Comparison of ENCODE assay signal across 12 cellular contexts in the genomic region with DNA sequence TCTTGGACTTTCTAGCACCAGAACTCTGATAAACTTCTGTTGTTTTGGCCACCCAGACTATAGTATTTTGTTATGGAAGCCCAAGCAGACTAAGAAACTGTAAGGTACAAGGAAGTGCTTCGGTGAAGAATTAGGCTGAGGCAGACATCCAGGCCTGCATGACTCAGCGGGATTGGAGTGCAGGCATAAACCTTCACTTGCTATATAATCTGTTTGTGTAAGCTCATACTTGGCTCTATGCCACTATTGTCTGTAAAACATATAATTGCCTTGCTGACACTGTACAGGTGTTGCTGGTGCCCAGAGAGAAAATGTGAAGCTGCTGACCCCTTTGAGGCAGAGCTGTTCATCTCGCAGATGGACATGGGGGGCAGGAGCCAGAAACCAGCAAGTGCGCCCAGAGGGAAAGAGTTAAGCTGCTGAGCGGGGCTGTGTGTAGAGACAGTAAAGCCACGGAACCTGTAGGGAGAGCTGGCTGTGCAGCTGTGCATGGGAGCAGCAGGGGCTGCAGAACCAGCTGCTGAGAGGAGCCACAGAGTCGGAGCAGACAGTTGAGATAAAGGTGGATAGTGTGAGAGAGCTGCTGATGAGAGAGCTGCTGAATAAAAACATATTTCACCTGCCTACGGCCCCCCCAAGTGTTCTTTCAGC.
DNase-seq lines count a peak whose midpoint lies in the region; ATAC-seq lines count a peak whose summit lies in the region.
"Had no signal": no experiment of that assay in that cellular context is flagged by ENCODE, and none has a peak within 500 bp of the region (broad histone marks: within the 10 kb centered on the region; RNA-seq: fewer than 3 reads in every experiment).

No MANE protein-coding gene starts in this region.

- no peaks in the 10 kb centered on the region for H3K36me3 Mint-ChIP-seq in activated T-helper 17 cell treated with anti-CD3 and anti-CD28 coated beads, Interleukin-2, amount 50 U/mL, for 72 hours (ENCODE audit: low read depth)

- ATAC-seq in left colon (peak; percentile 64), GM19351 (IDR thresholded peaks at IDR 0.05; ENCODE audit: unreplicated experiment) (no peak)
- no peak for ATAC-seq in activated T-helper 17 cell treated with anti-CD3 and anti-CD28 coated beads, Interleukin-2, amount 50 U/mL, for 72 hours (replicated peaks)

- H3K27me3 Mint-ChIP-seq in activated T-helper 17 cell treated with anti-CD3 and anti-CD28 coated beads, Interleukin-2, amount 50 U/mL, for 72 hours, result peaks cover 12% of the 10 kb centered on the region

- no peak overlapping the region for H3K4me3 Mint-ChIP-seq in activated T-helper 17 cell treated with anti-CD3 and anti-CD28 coated beads, Interleukin-2, amount 50 U/mL, for 72 hours

- H3K9me3 Mint-ChIP-seq in activated T-helper 17 cell treated with anti-CD3 and anti-CD28 coated beads, Interleukin-2, amount 50 U/mL, for 72 hours, result peaks cover 9% of the 10 kb centered on the region

- intact Hi-C loops in left colon (cut with DNase I, micrococcal nuclease), result no loop called here

- no peaks in the 10 kb centered on the region for H3K4me1 Mint-ChIP-seq in activated T-helper 17 cell treated with anti-CD3 and anti-CD28 coated beads, Interleukin-2, amount 50 U/mL, for 72 hours

- DNase-seq in EL (peak; percentile 2), NCI-H1417 (lab: John Stamatoyannopoulos, UW) (peak in 2 of 3 experiments; percentile 63 to 87), amniotic epithelial cell (ENCODE audit: low read depth) (peak; percentile 9), left colon (peak in 1 of 2 donors; percentile 34), NCI-H146 (lab: John Stamatoyannopoulos, UW) (no peak)
- DNase-seq in activated CD4-positive, alpha-beta T cell treated with anti-CD3 and anti-CD28 coated beads, Interleukin-2, amount 50 U/mL, for 1 hour, result no peak
- DNase-seq: activated CD8-positive, alpha-beta memory T cell treated with anti-CD3 and anti-CD28 coated beads, Interleukin-2, amount 50 U/mL, for 48 hours; anterior cingulate cortex; Karpas-422; substantia nigra had no signal

- H3K27ac Mint-ChIP-seq in activated T-helper 17 cell treated with anti-CD3 and anti-CD28 coated beads, Interleukin-2, amount 50 U/mL, for 72 hours, result no peak overlapping the region

Comparison
In these comparisons a context has a peak if more than half of its experiments do, and no peak if none do; other contexts are left out.
1. DNase-seq: peak in EL (single experiment), NCI-H1417 (2 of 3) and amniotic epithelial cell (single experiment); none in activated CD4-positive, alpha-beta T cell treated with anti-CD3 and anti-CD28 coated beads, Interleukin-2, amount 50 U/mL, for 1 hour (single experiment) and NCI-H146 (single experiment).